1 cellular context compared by ENCODE assay signal in the genomic region with DNA sequence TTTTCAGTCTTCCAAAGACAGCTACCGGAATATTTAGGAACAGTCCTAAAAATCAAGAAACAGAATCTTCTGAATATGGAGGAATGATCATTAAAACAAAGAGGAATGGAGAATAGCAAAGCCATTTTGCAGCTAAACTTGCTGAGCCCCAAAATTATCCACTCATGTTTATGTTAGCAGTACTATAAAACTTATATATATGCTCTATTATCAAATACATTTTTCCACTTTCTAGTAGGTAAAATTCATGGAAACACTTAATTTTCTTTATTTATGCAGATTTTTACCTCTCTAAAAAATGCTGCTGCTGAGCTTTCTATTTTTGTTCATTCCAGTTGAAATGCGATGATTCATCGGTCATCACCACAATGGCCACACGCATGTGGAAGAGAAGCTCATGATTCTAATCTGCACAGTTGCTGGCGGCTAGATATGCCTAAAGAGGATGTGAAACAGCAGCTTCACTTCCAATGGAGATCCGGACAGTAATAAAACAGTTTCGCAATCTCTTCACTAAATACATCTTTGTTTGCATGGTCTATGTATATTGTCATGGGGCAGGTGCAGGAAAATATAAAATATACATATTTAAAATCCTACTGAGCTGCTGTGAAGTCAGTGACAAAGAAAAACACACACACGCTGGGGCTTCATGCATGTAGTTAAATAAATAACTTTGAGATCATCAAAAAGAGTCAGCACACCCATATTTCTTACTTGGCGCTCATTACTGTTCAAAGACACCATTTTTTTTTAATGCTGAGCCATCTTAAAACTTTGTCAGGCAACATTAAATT.
TF ChIP-seq lines count a peak whose summit lies in the region.

No MANE protein-coding gene starts in this region.

TF ChIP-seq in K562, 482 proteins besides CTCF, POLR2A, EP300 and RAD21 (continued from another document and continues in another):
- TF ChIP-seq MEF2A (IDR thresholded peaks at IDR 0.05; ENCODE audit: control insufficient read depth, low read depth, low read length), result peak; percentile 95
- TF ChIP-seq BRD4 (IDR thresholded peaks at IDR 0.05), result peak; percentile 53; the same call in 1 of the 2 replicates
- no peak for TF ChIP-seq RBM25 (IDR thresholded peaks at IDR 0.05; ENCODE audit: low read depth, low read length, severe bottlenecking)
- no peak for TF ChIP-seq DNMT1 (IDR thresholded peaks at IDR 0.05)
- TF ChIP-seq ZBED1 (IDR thresholded peaks at IDR 0.05), result 0 out of 2 replicates have a peak, but pooled peaks have one; percentile 69
- TF ChIP-seq PHF8 (IDR thresholded peaks at IDR 0.05; ENCODE audit: borderline replicate concordance, low read length), result no peak
- TF ChIP-seq ZNF140 (CRISPR knock-in tag; IDR thresholded peaks at IDR 0.05), result no peak
- TF ChIP-seq ZNF263 (CRISPR knock-in tag; IDR thresholded peaks at IDR 0.05; ENCODE audit: borderline replicate concordance), result no peak
- no peak for TF ChIP-seq POLR3A (IDR thresholded peaks at IDR 0.05; ENCODE audit: borderline replicate concordance, extremely low read depth, insufficient read depth, insufficient read length)
- TF ChIP-seq KDM1A (IDR thresholded peaks at IDR 0.05), result peak; percentile 85 to 92
- peak; percentile 94 for TF ChIP-seq JUN (IDR thresholded peaks at IDR 0.05; ENCODE audit: borderline replicate concordance, low read depth, low read length)
- no peak for TF ChIP-seq JUN (CRISPR knock-in tag; IDR thresholded peaks at IDR 0.05; ENCODE audit: borderline replicate concordance)
- no peak for TF ChIP-seq FUS (optimal IDR thresholded peaks at IDR 0.05; ENCODE audit: low read depth, low read length)
- no peak for TF ChIP-seq ZBTB7A (IDR thresholded peaks at IDR 0.05; ENCODE audit: borderline replicate concordance, control insufficient read depth, low read depth, low read length)
- TF ChIP-seq YY1 (IDR thresholded peaks at IDR 0.05; ENCODE audit: borderline replicate concordance in 1 of 3, control insufficient read depth in 1 of 3, extremely low read depth in 1 of 3, insufficient read depth in 3 of 3, insufficient read length in 1 of 3, insufficient replicate concordance in 2 of 3, low read depth in 1 of 3, low read length in 2 of 3), result peak in 2 of 3 experiments; percentile 69 to 91
- TF ChIP-seq GTF2A2 (tag; IDR thresholded peaks at IDR 0.05), result no peak
- TF ChIP-seq, protein P1, sequence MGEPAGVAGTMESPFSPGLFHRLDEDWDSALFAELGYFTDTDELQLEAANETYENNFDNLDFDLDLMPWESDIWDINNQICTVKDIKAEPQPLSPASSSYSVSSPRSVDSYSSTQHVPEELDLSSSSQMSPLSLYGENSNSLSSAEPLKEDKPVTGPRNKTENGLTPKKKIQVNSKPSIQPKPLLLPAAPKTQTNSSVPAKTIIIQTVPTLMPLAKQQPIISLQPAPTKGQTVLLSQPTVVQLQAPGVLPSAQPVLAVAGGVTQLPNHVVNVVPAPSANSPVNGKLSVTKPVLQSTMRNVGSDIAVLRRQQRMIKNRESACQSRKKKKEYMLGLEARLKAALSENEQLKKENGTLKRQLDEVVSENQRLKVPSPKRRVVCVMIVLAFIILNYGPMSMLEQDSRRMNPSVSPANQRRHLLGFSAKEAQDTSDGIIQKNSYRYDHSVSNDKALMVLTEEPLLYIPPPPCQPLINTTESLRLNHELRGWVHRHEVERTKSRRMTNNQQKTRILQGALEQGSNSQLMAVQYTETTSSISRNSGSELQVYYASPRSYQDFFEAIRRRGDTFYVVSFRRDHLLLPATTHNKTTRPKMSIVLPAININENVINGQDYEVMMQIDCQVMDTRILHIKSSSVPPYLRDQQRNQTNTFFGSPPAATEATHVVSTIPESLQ (CRISPR knock-in tag; IDR thresholded peaks at IDR 0.05), result peak; percentile 73; the same call in 1 of the 2 replicates
- TF ChIP-seq SP1 (CRISPR knock-in tag; IDR thresholded peaks at IDR 0.05), result no peak
- TF ChIP-seq, protein P2, sequence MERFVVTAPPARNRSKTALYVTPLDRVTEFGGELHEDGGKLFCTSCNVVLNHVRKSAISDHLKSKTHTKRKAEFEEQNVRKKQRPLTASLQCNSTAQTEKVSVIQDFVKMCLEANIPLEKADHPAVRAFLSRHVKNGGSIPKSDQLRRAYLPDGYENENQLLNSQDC (CRISPR knock-in tag; IDR thresholded peaks at IDR 0.05), result no peak
- peak; percentile 19; the same call in 1 of the 2 replicates for TF ChIP-seq ZKSCAN8 (CRISPR knock-in tag; IDR thresholded peaks at IDR 0.05)
- peak; percentile 94 for TF ChIP-seq CEBPG (CRISPR knock-in tag; IDR thresholded peaks at IDR 0.05)
- peak; percentile 99 to 100 for TF ChIP-seq CEBPG (tag; conservative IDR thresholded peaks at IDR 0.05 in 1 of 2, IDR thresholded peaks at IDR 0.05 in 1 of 2)
- TF ChIP-seq CREBBP (IDR thresholded peaks at IDR 0.05; ENCODE audit: low read depth, low read length), result no peak
- no peak for TF ChIP-seq ZNF561 (CRISPR knock-in tag; conservative IDR thresholded peaks at IDR 0.05)
- no peak for TF ChIP-seq SMAD2 (IDR thresholded peaks at IDR 0.05; ENCODE audit: low read depth, low read length)
- no peak for TF ChIP-seq NCOA6 (IDR thresholded peaks at IDR 0.05)
- no peak for TF ChIP-seq NONO (IDR thresholded peaks at IDR 0.05; ENCODE audit: low read depth in 2 of 2, low read length in 1 of 2)
- peak; percentile 57 for TF ChIP-seq SMAD1 (IDR thresholded peaks at IDR 0.05; ENCODE audit: low read depth, low read length, partially characterized antibody)
- no peak for TF ChIP-seq RBM34 (IDR thresholded peaks at IDR 0.05; ENCODE audit: borderline replicate concordance, insufficient read depth, low read length)
- no peak for TF ChIP-seq ARID2 (IDR thresholded peaks at IDR 0.05)
- TF ChIP-seq, protein P3, sequence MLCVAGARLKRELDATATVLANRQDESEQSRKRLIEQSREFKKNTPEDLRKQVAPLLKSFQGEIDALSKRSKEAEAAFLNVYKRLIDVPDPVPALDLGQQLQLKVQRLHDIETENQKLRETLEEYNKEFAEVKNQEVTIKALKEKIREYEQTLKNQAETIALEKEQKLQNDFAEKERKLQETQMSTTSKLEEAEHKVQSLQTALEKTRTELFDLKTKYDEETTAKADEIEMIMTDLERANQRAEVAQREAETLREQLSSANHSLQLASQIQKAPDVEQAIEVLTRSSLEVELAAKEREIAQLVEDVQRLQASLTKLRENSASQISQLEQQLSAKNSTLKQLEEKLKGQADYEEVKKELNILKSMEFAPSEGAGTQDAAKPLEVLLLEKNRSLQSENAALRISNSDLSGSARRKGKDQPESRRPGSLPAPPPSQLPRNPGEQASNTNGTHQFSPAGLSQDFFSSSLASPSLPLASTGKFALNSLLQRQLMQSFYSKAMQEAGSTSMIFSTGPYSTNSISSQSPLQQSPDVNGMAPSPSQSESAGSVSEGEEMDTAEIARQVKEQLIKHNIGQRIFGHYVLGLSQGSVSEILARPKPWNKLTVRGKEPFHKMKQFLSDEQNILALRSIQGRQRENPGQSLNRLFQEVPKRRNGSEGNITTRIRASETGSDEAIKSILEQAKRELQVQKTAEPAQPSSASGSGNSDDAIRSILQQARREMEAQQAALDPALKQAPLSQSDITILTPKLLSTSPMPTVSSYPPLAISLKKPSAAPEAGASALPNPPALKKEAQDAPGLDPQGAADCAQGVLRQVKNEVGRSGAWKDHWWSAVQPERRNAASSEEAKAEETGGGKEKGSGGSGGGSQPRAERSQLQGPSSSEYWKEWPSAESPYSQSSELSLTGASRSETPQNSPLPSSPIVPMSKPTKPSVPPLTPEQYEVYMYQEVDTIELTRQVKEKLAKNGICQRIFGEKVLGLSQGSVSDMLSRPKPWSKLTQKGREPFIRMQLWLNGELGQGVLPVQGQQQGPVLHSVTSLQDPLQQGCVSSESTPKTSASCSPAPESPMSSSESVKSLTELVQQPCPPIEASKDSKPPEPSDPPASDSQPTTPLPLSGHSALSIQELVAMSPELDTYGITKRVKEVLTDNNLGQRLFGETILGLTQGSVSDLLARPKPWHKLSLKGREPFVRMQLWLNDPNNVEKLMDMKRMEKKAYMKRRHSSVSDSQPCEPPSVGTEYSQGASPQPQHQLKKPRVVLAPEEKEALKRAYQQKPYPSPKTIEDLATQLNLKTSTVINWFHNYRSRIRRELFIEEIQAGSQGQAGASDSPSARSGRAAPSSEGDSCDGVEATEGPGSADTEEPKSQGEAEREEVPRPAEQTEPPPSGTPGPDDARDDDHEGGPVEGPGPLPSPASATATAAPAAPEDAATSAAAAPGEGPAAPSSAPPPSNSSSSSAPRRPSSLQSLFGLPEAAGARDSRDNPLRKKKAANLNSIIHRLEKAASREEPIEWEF (CRISPR knock-in tag; IDR thresholded peaks at IDR 0.05), result 0 out of 2 replicates have a peak, but pooled peaks have one; percentile 12
- peak; percentile 80 for TF ChIP-seq EP400 (IDR thresholded peaks at IDR 0.05)
- no peak for TF ChIP-seq MCM5 (IDR thresholded peaks at IDR 0.05; ENCODE audit: low read depth)
- no peak for TF ChIP-seq BRCA1 (IDR thresholded peaks at IDR 0.05)
- no peak for TF ChIP-seq BRCA1 (CRISPR knock-in tag; IDR thresholded peaks at IDR 0.05)
- peak; percentile 82 for TF ChIP-seq TAL1 (IDR thresholded peaks at IDR 0.05)
- TF ChIP-seq, protein P4, sequence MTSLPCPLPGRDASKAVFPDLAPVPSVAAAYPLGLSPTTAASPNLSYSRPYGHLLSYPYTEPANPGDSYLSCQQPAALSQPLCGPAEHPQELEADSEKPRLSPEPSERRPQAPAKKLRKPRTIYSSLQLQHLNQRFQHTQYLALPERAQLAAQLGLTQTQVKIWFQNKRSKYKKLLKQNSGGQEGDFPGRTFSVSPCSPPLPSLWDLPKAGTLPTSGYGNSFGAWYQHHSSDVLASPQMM (CRISPR knock-in tag; IDR thresholded peaks at IDR 0.05), result no peak
- TF ChIP-seq, protein P5, sequence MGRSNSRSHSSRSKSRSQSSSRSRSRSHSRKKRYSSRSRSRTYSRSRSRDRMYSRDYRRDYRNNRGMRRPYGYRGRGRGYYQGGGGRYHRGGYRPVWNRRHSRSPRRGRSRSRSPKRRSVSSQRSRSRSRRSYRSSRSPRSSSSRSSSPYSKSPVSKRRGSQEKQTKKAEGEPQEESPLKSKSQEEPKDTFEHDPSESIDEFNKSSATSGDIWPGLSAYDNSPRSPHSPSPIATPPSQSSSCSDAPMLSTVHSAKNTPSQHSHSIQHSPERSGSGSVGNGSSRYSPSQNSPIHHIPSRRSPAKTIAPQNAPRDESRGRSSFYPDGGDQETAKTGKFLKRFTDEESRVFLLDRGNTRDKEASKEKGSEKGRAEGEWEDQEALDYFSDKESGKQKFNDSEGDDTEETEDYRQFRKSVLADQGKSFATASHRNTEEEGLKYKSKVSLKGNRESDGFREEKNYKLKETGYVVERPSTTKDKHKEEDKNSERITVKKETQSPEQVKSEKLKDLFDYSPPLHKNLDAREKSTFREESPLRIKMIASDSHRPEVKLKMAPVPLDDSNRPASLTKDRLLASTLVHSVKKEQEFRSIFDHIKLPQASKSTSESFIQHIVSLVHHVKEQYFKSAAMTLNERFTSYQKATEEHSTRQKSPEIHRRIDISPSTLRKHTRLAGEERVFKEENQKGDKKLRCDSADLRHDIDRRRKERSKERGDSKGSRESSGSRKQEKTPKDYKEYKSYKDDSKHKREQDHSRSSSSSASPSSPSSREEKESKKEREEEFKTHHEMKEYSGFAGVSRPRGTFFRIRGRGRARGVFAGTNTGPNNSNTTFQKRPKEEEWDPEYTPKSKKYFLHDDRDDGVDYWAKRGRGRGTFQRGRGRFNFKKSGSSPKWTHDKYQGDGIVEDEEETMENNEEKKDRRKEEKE (IDR thresholded peaks at IDR 0.05; ENCODE audit: borderline replicate concordance in 1 of 2, control insufficient read depth in 1 of 2, low read depth in 2 of 2, low read length in 1 of 2), result no peak; a peak in 1 of 4 replicates
- TF ChIP-seq, protein P6, sequence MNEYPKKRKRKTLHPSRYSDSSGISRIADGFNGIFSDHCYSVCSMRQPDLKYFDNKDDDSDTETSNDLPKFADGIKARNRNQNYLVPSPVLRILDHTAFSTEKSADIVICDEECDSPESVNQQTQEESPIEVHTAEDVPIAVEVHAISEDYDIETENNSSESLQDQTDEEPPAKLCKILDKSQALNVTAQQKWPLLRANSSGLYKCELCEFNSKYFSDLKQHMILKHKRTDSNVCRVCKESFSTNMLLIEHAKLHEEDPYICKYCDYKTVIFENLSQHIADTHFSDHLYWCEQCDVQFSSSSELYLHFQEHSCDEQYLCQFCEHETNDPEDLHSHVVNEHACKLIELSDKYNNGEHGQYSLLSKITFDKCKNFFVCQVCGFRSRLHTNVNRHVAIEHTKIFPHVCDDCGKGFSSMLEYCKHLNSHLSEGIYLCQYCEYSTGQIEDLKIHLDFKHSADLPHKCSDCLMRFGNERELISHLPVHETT (CRISPR knock-in tag; conservative IDR thresholded peaks at IDR 0.05 in 1 of 2, IDR thresholded peaks at IDR 0.05 in 1 of 2), result peak in 1 of 2 experiments; percentile 75; a peak in 2 of 4 replicates
- peak; percentile 20 for TF ChIP-seq KDM5B (IDR thresholded peaks at IDR 0.05; ENCODE audit: insufficient replicate concordance, low read depth, low read length)
- TF ChIP-seq, protein P7, sequence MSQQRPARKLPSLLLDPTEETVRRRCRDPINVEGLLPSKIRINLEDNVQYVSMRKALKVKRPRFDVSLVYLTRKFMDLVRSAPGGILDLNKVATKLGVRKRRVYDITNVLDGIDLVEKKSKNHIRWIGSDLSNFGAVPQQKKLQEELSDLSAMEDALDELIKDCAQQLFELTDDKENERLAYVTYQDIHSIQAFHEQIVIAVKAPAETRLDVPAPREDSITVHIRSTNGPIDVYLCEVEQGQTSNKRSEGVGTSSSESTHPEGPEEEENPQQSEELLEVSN (IDR thresholded peaks at IDR 0.05; ENCODE audit: borderline replicate concordance in 1 of 2, extremely low read depth in 1 of 2, insufficient read depth in 1 of 2, insufficient read length in 1 of 2, low read depth in 1 of 2, low read length in 1 of 2, poor library complexity in 1 of 2, severe bottlenecking in 1 of 2), result no peak
- peak; percentile 92 for TF ChIP-seq MEF2D (tag; conservative IDR thresholded peaks at IDR 0.05; ENCODE audit: low read depth)
- TF ChIP-seq FOSL1 (tag; conservative IDR thresholded peaks at IDR 0.05), result peak; percentile 98
- TF ChIP-seq CBX5 (IDR thresholded peaks at IDR 0.05; ENCODE audit: borderline replicate concordance, low read depth), result no peak; the same call in 1 of the 2 replicates
- peak in 1 of 2 experiments; percentile 78; a peak in 2 of 4 replicates for TF ChIP-seq FOXA3 (CRISPR knock-in tag; conservative IDR thresholded peaks at IDR 0.05 in 1 of 2, IDR thresholded peaks at IDR 0.05 in 1 of 2)
- TF ChIP-seq, protein P8, sequence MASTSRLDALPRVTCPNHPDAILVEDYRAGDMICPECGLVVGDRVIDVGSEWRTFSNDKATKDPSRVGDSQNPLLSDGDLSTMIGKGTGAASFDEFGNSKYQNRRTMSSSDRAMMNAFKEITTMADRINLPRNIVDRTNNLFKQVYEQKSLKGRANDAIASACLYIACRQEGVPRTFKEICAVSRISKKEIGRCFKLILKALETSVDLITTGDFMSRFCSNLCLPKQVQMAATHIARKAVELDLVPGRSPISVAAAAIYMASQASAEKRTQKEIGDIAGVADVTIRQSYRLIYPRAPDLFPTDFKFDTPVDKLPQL (IDR thresholded peaks at IDR 0.05; ENCODE audit: extremely low read depth, insufficient read length), result no peak
- TF ChIP-seq ZNF253 (CRISPR knock-in tag; conservative IDR thresholded peaks at IDR 0.05), result no peak
- TF ChIP-seq GABPA (tag; conservative IDR thresholded peaks at IDR 0.05; ENCODE audit: low read depth), result peak; percentile 49; the same call in 1 of the 2 replicates
